In genomic region chr6:36121752-36122494, GRCh38 we compare ENCODE assay signal across 13 cellular contexts. TPM values are rescaled to one million over a fixed set of nuclear protein-coding genes. Genes with fewer than 3 reads are reported as not detected.
DNase-seq lines count a peak whose midpoint lies in the region; ATAC-seq and FAIRE-seq lines count a peak whose summit lies in the region.
"Had no signal": no experiment of that assay in that cellular context is flagged by ENCODE, and none has a peak within 500 bp of the region (broad histone marks: within the 10 kb centered on the region; RNA-seq: fewer than 3 reads in every experiment).

No MANE protein-coding gene starts in this region.

- H3K9me3 ChIP-seq in subcutaneous abdominal adipose tissue (ENCODE audit: control insufficient read depth in 5 of 5, low read length in 5 of 5): no peaks in the 10 kb centered on the region
- H3K9me3 ChIP-seq: left lung had no signal

- H3K9me3 Mint-ChIP-seq in activated T-cell treated with anti-CD3 and anti-CD28 coated beads, Interleukin-2, amount 50 U/mL, for 72 hours: no peaks in the 10 kb centered on the region
- H3K9me3 Mint-ChIP-seq in activated CD4-positive, alpha-beta memory T cell treated with anti-CD3 and anti-CD28 coated beads for 36 hours: no peaks in the 10 kb centered on the region
- H3K9me3 Mint-ChIP-seq: brain had no signal

- H3K4me3 Mint-ChIP-seq in activated T-cell treated with anti-CD3 and anti-CD28 coated beads, Interleukin-2, amount 50 U/mL, for 72 hours: peak overlapping the region; percentile 93 to 99
- no peak overlapping the region for H3K4me3 Mint-ChIP-seq in activated CD4-positive, alpha-beta memory T cell treated with anti-CD3 and anti-CD28 coated beads for 36 hours
- H3K4me3 Mint-ChIP-seq: brain had no signal

- CTCF ChIA-PET in activated CD4-positive, alpha-beta memory T cell treated with anti-CD3 and anti-CD28 coated beads for 36 hours (lab: Charles Lee): interaction anchor here (0.6 to 4.2 kb wide), 13 partner anchors 8 to 259 kb away, joined by 3 to 36 read pairs (median 4); partner anchors contain the start of gene MAPK14

- H3K27ac ChIP-seq in subcutaneous abdominal adipose tissue (ENCODE audit: low read depth, low read length): peak overlapping the region; percentile 60

- no peaks in the 10 kb centered on the region for H3K27me3 Mint-ChIP-seq in activated T-cell treated with anti-CD3 and anti-CD28 coated beads, Interleukin-2, amount 50 U/mL, for 72 hours (ENCODE audit: low read depth)
- H3K27me3 Mint-ChIP-seq in activated CD4-positive, alpha-beta memory T cell treated with anti-CD3 and anti-CD28 coated beads for 36 hours: no peaks in the 10 kb centered on the region

- H3K4me3 ChIP-seq in subcutaneous abdominal adipose tissue (ENCODE audit: low read depth in 1 of 5, low read length in 5 of 5): no peak overlapping the region

- DNase-seq in activated T-cell treated with anti-CD3 and anti-CD28 coated beads, Interleukin-2, amount 50 U/mL, for 72 hours: no peak
- no peak for DNase-seq in activated T-cell treated with anti-CD3 and anti-CD28 coated beads for 4 hours
- no peak for DNase-seq in activated CD4-positive, alpha-beta memory T cell treated with anti-CD3 and anti-CD28 coated beads for 36 hours
- peak; percentile 73 for DNase-seq in left lobe of liver (ENCODE audit: low spot score)
- DNase-seq in inferior parietal cortex (ENCODE audit: extremely low spot score): no peak
- no peak for DNase-seq in GM19239 (ENCODE audit: insufficient read length, low spot score)
- DNase-seq: NCI-H2029 treated with DMSO at 0.1 percent for 48 hours had no signal

- H3K36me3 Mint-ChIP-seq in activated T-cell treated with anti-CD3 and anti-CD28 coated beads, Interleukin-2, amount 50 U/mL, for 72 hours (ENCODE audit: insufficient read depth in 2 of 2): no peaks in the 10 kb centered on the region
- no peaks in the 10 kb centered on the region for H3K36me3 Mint-ChIP-seq in activated CD4-positive, alpha-beta memory T cell treated with anti-CD3 and anti-CD28 coated beads for 36 hours

- H3K36me3 ChIP-seq in subcutaneous abdominal adipose tissue (ENCODE audit: control insufficient read depth in 5 of 5, insufficient read depth in 5 of 5, low read length in 5 of 5): peaks cover 2 to 12% (median 8%) of the 10 kb centered on the region in 5 donors
- H3K36me3 ChIP-seq: left lung had no signal

- no peak for ATAC-seq in activated T-cell treated with anti-CD3 and anti-CD28 coated beads, Interleukin-2, amount 50 U/mL, for 72 hours (replicated peaks in 1 of 2)
- ATAC-seq in left lobe of liver (peak; percentile 57), GM18519 (IDR thresholded peaks at IDR 0.05; ENCODE audit: low FRiP score, unreplicated experiment) (no peak)

- POLR2A ChIA-PET in activated CD4-positive, alpha-beta memory T cell treated with anti-CD3 and anti-CD28 coated beads for 36 hours (lab: Charles Lee): interaction anchor here (1.5 to 5.5 kb wide), 4 partner anchors 10 to 94 kb away, joined by 5 to 71 read pairs (median 27); partner anchors contain the start of genes BRPF3, MAPK13 and MAPK14

- no peak overlapping the region for H3K9ac ChIP-seq in subcutaneous abdominal adipose tissue (ENCODE audit: low read length in 5 of 5)

- intact Hi-C loops in activated CD4-positive, alpha-beta memory T cell treated with anti-CD3 and anti-CD28 coated beads for 36 hours (cut with micrococcal nuclease): loop anchor here (2.0 to 10.0 kb wide), 5 partner anchors 27 to 1887 kb away; partner anchors contain the start of genes HMGA1, KCTD20 and PXT1

- peaks cover 88% of the 10 kb centered on the region for H3K4me1 Mint-ChIP-seq in activated T-cell treated with anti-CD3 and anti-CD28 coated beads, Interleukin-2, amount 50 U/mL, for 72 hours (ENCODE audit: low read depth)
- H3K4me1 Mint-ChIP-seq in activated CD4-positive, alpha-beta memory T cell treated with anti-CD3 and anti-CD28 coated beads for 36 hours (ENCODE audit: low read depth): peaks cover 83% of the 10 kb centered on the region

- FAIRE-seq in GM19239 (lab: Jason Lieb, UNC): no peak
- FAIRE-seq: endometrium, G401.6 had no signal

- peaks cover 5 to 34% (median 19%) of the 10 kb centered on the region in 5 donors for H3K4me1 ChIP-seq in subcutaneous abdominal adipose tissue (ENCODE audit: control insufficient read depth in 5 of 5, insufficient read depth in 5 of 5, low read length in 5 of 5)

- peaks cover 0 to 3% (median 0%) of the 10 kb centered on the region in 5 donors for H3K27me3 ChIP-seq in subcutaneous abdominal adipose tissue (ENCODE audit: control insufficient read depth in 5 of 5, insufficient read depth in 4 of 5, low read length in 5 of 5)
- H3K27me3 ChIP-seq: left lung had no signal

- H3K27ac Mint-ChIP-seq in activated T-cell treated with anti-CD3 and anti-CD28 coated beads, Interleukin-2, amount 50 U/mL, for 72 hours: peak overlapping the region; percentile 79
- H3K27ac Mint-ChIP-seq in activated CD4-positive, alpha-beta memory T cell treated with anti-CD3 and anti-CD28 coated beads for 36 hours: peak overlapping the region; percentile 100

RNA-seq across cellular contexts. Expression of gene MAPK13, which starts 8.4 kb away (rescaled TPM):
- total RNA-seq in activated T-cell treated with anti-CD3 and anti-CD28 coated beads, Interleukin-2, amount 50 U/mL, for 72 hours: 10 to 100 TPM; 50.7 to 68.2 TPM
- 10 to 100 TPM; 61.0 to 65.0 TPM for total RNA-seq in activated CD4-positive, alpha-beta memory T cell treated with anti-CD3 and anti-CD28 coated beads for 36 hours
- 1.9 TPM for total RNA-seq in left lobe of liver

Comparison
In these comparisons a context has a peak if more than half of its experiments do, and no peak if none do; other contexts are left out.
1. RNA of gene MAPK13, which starts 8.4 kb away (total RNA-seq): 50.7 to 68.2 TPM in activated T-cell treated with anti-CD3 and anti-CD28 coated beads, Interleukin-2, amount 50 U/mL, for 72 hours and 61.0 to 65.0 TPM in activated CD4-positive, alpha-beta memory T cell treated with anti-CD3 and anti-CD28 coated beads for 36 hours; 1.9 TPM in left lobe of liver (single experiment); every median in the first group is over 10 times any median in the second.